Comparison of ENCODE assay signal across 8 cellular contexts in the genomic region with DNA sequence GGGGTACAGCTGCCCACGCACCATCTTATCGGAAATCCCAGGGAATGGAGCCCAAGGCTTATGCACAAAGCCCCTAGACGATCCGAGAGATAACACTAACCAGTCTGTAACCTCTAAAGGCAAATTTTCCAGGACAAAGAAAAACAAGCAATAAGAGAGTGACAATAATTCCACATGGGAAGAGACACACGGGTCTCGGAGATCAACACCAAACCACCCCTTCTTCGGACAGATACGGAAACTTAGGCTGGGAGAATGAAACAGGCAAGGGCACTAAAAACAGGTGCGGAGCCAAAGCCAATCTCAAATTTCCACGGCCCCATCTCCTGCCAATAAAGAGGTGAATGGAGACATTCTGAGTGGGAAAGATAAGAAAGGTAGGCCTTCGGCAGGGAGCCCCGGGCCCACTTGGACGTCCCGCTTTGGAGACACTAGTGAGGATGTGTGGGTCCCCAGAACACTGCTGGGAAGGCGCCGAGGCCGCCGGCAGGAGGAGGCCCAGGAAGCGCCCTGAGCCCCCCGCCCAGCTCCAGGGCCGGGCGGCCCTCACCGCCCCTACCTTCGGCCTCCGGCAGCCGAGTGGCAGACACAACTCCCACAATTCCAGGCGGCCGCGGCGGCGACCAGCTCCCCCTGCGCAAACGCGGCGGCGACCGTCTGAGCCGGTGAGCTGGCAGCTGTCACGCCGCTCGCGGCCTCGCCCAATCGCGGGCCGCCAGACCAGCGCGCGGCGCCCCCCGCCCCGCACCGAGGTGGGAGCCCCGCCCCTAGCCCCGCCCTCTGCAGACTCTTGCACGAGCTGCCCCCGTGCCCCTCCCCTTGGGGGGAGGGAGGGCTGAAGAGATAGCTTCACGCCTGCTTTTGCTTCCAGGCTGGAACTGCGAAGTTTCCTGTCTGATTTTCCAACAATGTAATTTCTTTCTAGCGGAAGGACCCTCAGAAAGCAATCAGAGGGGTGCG. TPM values are rescaled to one million over a fixed set of nuclear protein-coding genes. Genes with fewer than 3 reads are reported as not detected.
DNase-seq lines count a peak whose midpoint lies in the region; ATAC-seq and TF ChIP-seq lines count a peak whose summit lies in the region.

A gene (minus strand): TSS at position 659 of the 960 bp plus-strand sequence. CDS start 70,525 bp downstream, outside the sequence.

- intact Hi-C loops in Panc1 (cut with micrococcal nuclease; ENCODE audit: unreplicated experiment), result no loop called here

- peak within 1 kb of the TSS; percentile 87 for H3K9ac ChIP-seq in KMS-11
- H3K9ac ChIP-seq in mucosa of stomach (ENCODE audit: low read length), result peak within 1 kb of the TSS; percentile 99

- no peaks in the 10 kb centered on the region for H3K27me3 Mint-ChIP-seq in activated T-cell treated with anti-CD3 and anti-CD28 coated beads, Interleukin-2, amount 50 U/mL, for 4 hours (ENCODE audit: low read depth)

- H3K4me1 Mint-ChIP-seq in activated T-cell treated with anti-CD3 and anti-CD28 coated beads, Interleukin-2, amount 50 U/mL, for 4 hours (ENCODE audit: low read depth), result peaks cover 20% of the 10 kb centered on the region

- peaks cover 21% of the 10 kb centered on the region for H3K4me1 ChIP-seq in KMS-11 (ENCODE audit: low read depth, poor library complexity, severe bottlenecking)
- H3K4me1 ChIP-seq in Panc1 (ENCODE audit: control insufficient read depth, insufficient read depth, low read length), result peaks cover 5% of the 10 kb centered on the region; the same call in 1 of the 2 replicates
- no peaks in the 10 kb centered on the region for H3K4me1 ChIP-seq in esophagus (ENCODE audit: control insufficient read depth in 2 of 2, insufficient read depth in 2 of 2, low read length in 1 of 2)
- peaks cover 5% of the 10 kb centered on the region for H3K4me1 ChIP-seq in mucosa of stomach (ENCODE audit: control insufficient read depth, insufficient read depth, low read length)

- H3K27ac ChIP-seq in KMS-11 (peak within 1 kb of the TSS; percentile 73), Panc1 (ENCODE audit: low read length) (peak within 1 kb of the TSS; percentile 96), esophagus (ENCODE audit: low read depth in 2 of 2, low read length in 1 of 2) (peak within 1 kb of the TSS; percentile 80 to 93)

- peaks cover 9% of the 10 kb centered on the region for H3K79me2 ChIP-seq in KMS-11 (ENCODE audit: insufficient read depth, low read depth)

- H3K27me3 ChIP-seq in KMS-11 (ENCODE audit: insufficient read depth, low read depth) (no peaks in the 10 kb centered on the region), Panc1 (ENCODE audit: control insufficient read depth, insufficient read depth, low read length) (no peaks in the 10 kb centered on the region), esophagus (ENCODE audit: control insufficient read depth in 1 of 2, insufficient read depth in 2 of 2, low read length in 2 of 2) (no peaks in the 10 kb centered on the region), mucosa of stomach (ENCODE audit: control insufficient read depth, insufficient read depth, low read length) (no peaks in the 10 kb centered on the region)

- H3K4me2 ChIP-seq in KMS-11, result peak within 1 kb of the TSS; percentile 98

- no peak for TF ChIP-seq CTCF in KMS-11 (conservative IDR thresholded peaks at IDR 0.05; ENCODE audit: low read depth, low read length)
- TF ChIP-seq CTCF in Panc1 (IDR thresholded peaks at IDR 0.05), result no peak

- H3K4me3 ChIP-seq in KMS-11 (IDR thresholded peaks at IDR 0.05; ENCODE audit: insufficient read depth, low read depth, low read length) (peak within 1 kb of the TSS; percentile 72), Panc1 (ENCODE audit: low read depth in 2 of 2, low read length in 2 of 2) (peak within 1 kb of the TSS; percentile 80 to 97), esophagus (ENCODE audit: low read depth in 1 of 2, low read length in 2 of 2) (peak within 1 kb of the TSS; percentile 69 to 98), mucosa of stomach (ENCODE audit: low read length) (peak within 1 kb of the TSS; percentile 99)

- H3K9me3 ChIP-seq in Panc1 (ENCODE audit: control insufficient read depth, insufficient read depth, low read depth, low read length) (no peaks in the 10 kb centered on the region), esophagus (ENCODE audit: control insufficient read depth in 2 of 2, insufficient read depth in 1 of 2, low read depth in 1 of 2, low read length in 1 of 2) (no peaks in the 10 kb centered on the region), mucosa of stomach (ENCODE audit: control insufficient read depth, low read length) (no peaks in the 10 kb centered on the region)

- ATAC-seq in GM21737 (IDR thresholded peaks at IDR 0.05; ENCODE audit: unreplicated experiment), result peak; percentile 96
- peak; percentile 100 for ATAC-seq in Panc1
- ATAC-seq in activated T-cell treated with anti-CD3 and anti-CD28 coated beads, Interleukin-2, amount 50 U/mL, for 4 hours, result peak; percentile 100

- CTCF ChIA-PET in Panc1 (lab: Charles Lee), result no interaction called here

- POLR2A ChIA-PET in Panc1 (lab: Charles Lee), result interaction anchor here (0.8 kb wide), 1 partner anchor 144 kb away, joined by 4 read pairs; a partner anchor contains a TSS

- WGBS in esophagus, 2 donors, result 1% methylated on average over 57 to 61 of the region's 61 CpGs

- TSS peak; percentile 91 for BruUV-seq in Panc1 (replicated peaks; lab: Mats Ljungman, UMichigan)

- in situ Hi-C loops in Panc1 (cut with HindIII; ENCODE audit: low pct_unique_long_range_greater_than_20kb, low sequenced_read_pairs), result no loop called here

- peaks cover 1% of the 10 kb centered on the region for H3K36me3 Mint-ChIP-seq in activated T-cell treated with anti-CD3 and anti-CD28 coated beads, Interleukin-2, amount 50 U/mL, for 4 hours (ENCODE audit: insufficient read depth)

- H3K9me3 Mint-ChIP-seq in activated T-cell treated with anti-CD3 and anti-CD28 coated beads, Interleukin-2, amount 50 U/mL, for 4 hours, result no peaks in the 10 kb centered on the region

- no peaks in the 10 kb centered on the region for H3K36me3 ChIP-seq in KMS-11 (ENCODE audit: insufficient read depth)
- peaks cover 2% of the 10 kb centered on the region; the same call in 1 of the 2 replicates for H3K36me3 ChIP-seq in Panc1 (ENCODE audit: control insufficient read depth, insufficient read depth, low read length)
- H3K36me3 ChIP-seq in esophagus (ENCODE audit: control insufficient read depth in 2 of 2, insufficient read depth in 2 of 2, low read length in 1 of 2), result no peaks in the 10 kb centered on the region
- H3K36me3 ChIP-seq in mucosa of stomach (ENCODE audit: control insufficient read depth, insufficient read depth, low read length), result no peaks in the 10 kb centered on the region

- peak; percentile 83 for DNase-seq in DMS53 treated with DMSO at 0.1 percent for 48 hours (lab: John Stamatoyannopoulos, UW; ENCODE audit: unreplicated experiment)
- DNase-seq in Panc1 (ENCODE audit: low read depth, low spot score), result peak; percentile 54
- peak; percentile 96 for DNase-seq in activated T-cell treated with anti-CD3 and anti-CD28 coated beads, Interleukin-2, amount 50 U/mL, for 4 hours
- peak; percentile 96 for DNase-seq in stimulated activated CD8-positive, alpha-beta memory T cell treated with anti-CD3 and anti-CD28 coated beads, Interleukin-4, amount 100 ng/mL, for 48 hours

- H2AFZ ChIP-seq in KMS-11 (ENCODE audit: low read depth), result peak within 1 kb of the TSS; percentile 90

- H4K20me1 ChIP-seq in KMS-11 (ENCODE audit: insufficient read depth), result no peaks in the 10 kb centered on the region

- H3K4me3 Mint-ChIP-seq in activated T-cell treated with anti-CD3 and anti-CD28 coated beads, Interleukin-2, amount 50 U/mL, for 4 hours, result peak within 1 kb of the TSS; percentile 96

RNA-seq across cellular contexts. Expression of the gene that starts here (rescaled TPM):
- total RNA-seq in Panc1 (2021; ENCODE audit: unreplicated experiment), result 35.4 TPM
- 44.4 TPM for polyA plus RNA-seq in Panc1 (2012; ENCODE audit: insufficient read length)
- total RNA-seq in activated T-cell treated with anti-CD3 and anti-CD28 coated beads, Interleukin-2, amount 50 U/mL, for 4 hours, result 10 to 100 TPM; 17.8 to 26.1 (median 22.9) TPM
- polyA plus RNA-seq in esophagus, result 10 to 100 TPM; 27.2 to 31.7 TPM

Comparison
In these comparisons a context has a peak if more than half of its experiments do, and no peak if none do; other contexts are left out.
1. Peak in every context shown above with its lines: DNase-seq, ATAC-seq, H3K4me3 ChIP-seq and H3K27ac ChIP-seq.